Comparison of ENCODE assay signal across 1 cellular context in the genomic region with DNA sequence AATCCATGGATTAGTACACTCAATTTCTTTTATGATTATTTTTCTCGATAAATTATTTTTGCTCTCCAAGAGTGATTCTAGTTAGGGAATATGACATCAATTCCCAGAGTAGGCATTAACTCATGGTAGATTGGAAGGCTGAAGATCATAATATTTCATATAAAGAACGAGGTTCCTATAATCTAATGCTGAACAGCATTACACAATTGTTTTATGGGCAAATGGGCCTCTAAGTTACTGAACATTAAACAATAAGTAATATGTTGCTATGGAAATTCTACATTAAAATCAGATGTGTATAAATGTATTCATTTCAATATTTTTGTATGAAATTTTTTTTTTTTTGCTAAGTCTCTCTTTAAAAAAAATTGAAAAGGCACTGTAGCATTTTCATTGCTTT.
TF ChIP-seq lines count a peak whose summit lies in the region.

No MANE protein-coding gene starts in this region.

TF ChIP-seq in HepG2, 621 proteins besides CTCF, POLR2A, EP300 and RAD21:
- TF ChIP-seq, protein P1, sequence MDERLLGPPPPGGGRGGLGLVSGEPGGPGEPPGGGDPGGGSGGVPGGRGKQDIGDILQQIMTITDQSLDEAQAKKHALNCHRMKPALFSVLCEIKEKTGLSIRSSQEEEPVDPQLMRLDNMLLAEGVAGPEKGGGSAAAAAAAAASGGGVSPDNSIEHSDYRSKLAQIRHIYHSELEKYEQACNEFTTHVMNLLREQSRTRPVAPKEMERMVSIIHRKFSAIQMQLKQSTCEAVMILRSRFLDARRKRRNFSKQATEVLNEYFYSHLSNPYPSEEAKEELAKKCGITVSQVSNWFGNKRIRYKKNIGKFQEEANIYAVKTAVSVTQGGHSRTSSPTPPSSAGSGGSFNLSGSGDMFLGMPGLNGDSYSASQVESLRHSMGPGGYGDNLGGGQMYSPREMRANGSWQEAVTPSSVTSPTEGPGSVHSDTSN (CRISPR knock-in tag; IDR thresholded peaks at IDR 0.05), result no peak
- TF ChIP-seq, protein P2, sequence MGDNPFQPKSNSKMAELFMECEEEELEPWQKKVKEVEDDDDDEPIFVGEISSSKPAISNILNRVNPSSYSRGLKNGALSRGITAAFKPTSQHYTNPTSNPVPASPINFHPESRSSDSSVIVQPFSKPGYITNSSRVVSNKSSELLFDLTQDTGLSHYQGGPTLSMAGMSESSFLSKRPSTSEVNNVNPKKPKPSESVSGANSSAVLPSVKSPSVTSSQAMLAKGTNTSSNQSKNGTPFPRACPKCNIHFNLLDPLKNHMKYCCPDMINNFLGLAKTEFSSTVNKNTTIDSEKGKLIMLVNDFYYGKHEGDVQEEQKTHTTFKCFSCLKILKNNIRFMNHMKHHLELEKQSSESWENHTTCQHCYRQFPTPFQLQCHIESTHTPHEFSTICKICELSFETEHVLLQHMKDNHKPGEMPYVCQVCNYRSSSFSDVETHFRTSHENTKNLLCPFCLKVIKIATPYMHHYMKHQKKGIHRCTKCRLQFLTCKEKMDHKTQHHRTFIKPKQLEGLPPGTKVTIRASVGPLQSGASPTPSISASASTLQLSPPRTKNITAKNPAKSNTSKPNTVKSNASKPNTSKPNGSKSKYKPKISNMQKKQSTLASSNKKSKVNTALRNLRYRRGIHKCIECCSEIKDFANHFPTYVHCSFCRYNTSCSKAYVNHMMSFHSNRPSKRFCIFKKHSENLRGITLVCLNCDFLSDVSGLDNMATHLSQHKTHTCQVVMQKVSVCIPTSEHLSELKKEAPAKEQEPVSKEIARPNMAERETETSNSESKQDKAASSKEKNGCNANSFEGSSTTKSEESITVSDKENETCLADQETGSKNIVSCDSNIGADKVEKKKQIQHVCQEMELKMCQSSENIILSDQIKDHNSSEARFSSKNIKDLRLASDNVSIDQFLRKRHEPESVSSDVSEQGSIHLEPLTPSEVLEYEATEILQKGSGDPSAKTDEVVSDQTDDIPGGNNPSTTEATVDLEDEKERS (CRISPR knock-in tag; IDR thresholded peaks at IDR 0.05), result no peak
- TF ChIP-seq CEBPB (IDR thresholded peaks at IDR 0.05; ENCODE audit: borderline replicate concordance, low read depth, low read length) (peak; percentile 75), ZBTB1 (CRISPR knock-in tag; IDR thresholded peaks at IDR 0.05; ENCODE audit: borderline replicate concordance) (no peak), REL (CRISPR knock-in tag; conservative IDR thresholded peaks at IDR 0.05) (no peak), SMYD3 (CRISPR knock-in tag; IDR thresholded peaks at IDR 0.05) (no peak), CEBPG (CRISPR knock-in tag; IDR thresholded peaks at IDR 0.05) (0 out of 2 replicates have a peak, but pooled peaks have one; percentile 16)
